ENCODE assay signal across 8 cellular contexts in the genomic region with DNA sequence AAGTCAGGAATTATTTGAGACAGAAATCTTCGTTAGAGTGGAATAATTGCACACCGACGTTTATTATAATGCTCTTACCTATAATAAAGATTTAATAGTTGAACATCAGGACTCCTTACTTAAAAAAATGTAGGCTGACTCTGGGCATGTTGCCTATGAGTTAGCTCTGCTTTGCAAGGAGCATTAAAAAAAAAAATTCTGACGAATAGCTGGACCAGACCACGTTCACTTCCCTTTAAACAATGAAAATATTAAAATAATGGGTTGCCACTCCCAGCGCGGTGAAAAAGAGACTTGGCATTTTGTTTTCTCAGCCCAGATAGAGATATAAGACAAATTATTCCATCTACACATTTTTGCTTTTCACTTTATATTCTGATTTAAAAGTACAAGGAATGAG. TPM values are rescaled to one million over a fixed set of nuclear protein-coding genes. Genes with fewer than 3 reads are reported as not detected.
A peak's percentile ranks its signal among the peaks of the same experiment; 100 is the strongest.
DNase-seq lines count a peak whose midpoint lies in the region; ATAC-seq and TF ChIP-seq lines count a peak whose summit lies in the region.

No MANE protein-coding gene starts in this region.

- H3K9ac ChIP-seq in smooth muscle cell (ENCODE audit: low read depth) = peak overlapping the region; percentile 43

- H3K27me3 Mint-ChIP-seq in activated CD4-positive, alpha-beta memory T cell treated with anti-CD3 and anti-CD28 coated beads, Interleukin-2, amount 10 ng/mL, durations not matched to agents 7 days and 5 days = no peaks in the 10 kb centered on the region

- intact Hi-C loops in left ventricle myocardium superior (cut with micrococcal nuclease) = loop anchor here (5.0 to 10.0 kb wide), 3 partner anchors 120 to 220 kb away; partner anchors contain the start of genes KLHL28, MIS18BP1 and TOGARAM1
- intact Hi-C loops in right cardiac atrium (cut with DNase I) = loop anchor here in 1 of 4 donors (10.0 kb wide), 3 partner anchors 120 to 220 kb away; partner anchors contain the start of genes KLHL28, MIS18BP1 and TOGARAM1

- H3K4me1 ChIP-seq in cardiac muscle cell (ENCODE audit: low read depth) = peaks cover 30% of the 10 kb centered on the region
- no peaks in the 10 kb centered on the region for H3K4me1 ChIP-seq in right cardiac atrium (ENCODE audit: control insufficient read depth, insufficient read depth, low read length)
- H3K4me1 ChIP-seq in smooth muscle cell (ENCODE audit: low read depth) = peaks cover 14% of the 10 kb centered on the region

- H3K4me3 ChIP-seq in cardiac muscle cell (peak overlapping the region; percentile 82), right cardiac atrium (ENCODE audit: low read length) (peak overlapping the region; percentile 94), smooth muscle cell (peak overlapping the region; percentile 96)

- DNase-seq in cardiac muscle cell (ENCODE audit: low read depth in 1 of 2, low spot score in 1 of 2) = peak; percentile 32 to 49
- no peak for DNase-seq in left ventricle myocardium superior
- no peak for DNase-seq in activated CD4-positive, alpha-beta memory T cell treated with anti-CD3 and anti-CD28 coated beads, Interleukin-2, amount 10 ng/mL, durations not matched to agents 7 days and 5 days
- no peak for DNase-seq in right cardiac atrium
- no peak for DNase-seq in smooth muscle cell (lab: John Stamatoyannopoulos, UW; ENCODE audit: unreplicated experiment)
- DNase-seq in NCI-H128 (lab: John Stamatoyannopoulos, UW; ENCODE audit: unreplicated experiment) = no peak
- DNase-seq in SHP77 (lab: John Stamatoyannopoulos, UW) = no peak

- H2AFZ ChIP-seq in smooth muscle cell (ENCODE audit: low read depth) = peak overlapping the region; percentile 97

- H3K36me3 Mint-ChIP-seq in activated CD4-positive, alpha-beta memory T cell treated with anti-CD3 and anti-CD28 coated beads, Interleukin-2, amount 10 ng/mL, durations not matched to agents 7 days and 5 days (ENCODE audit: low read depth) = peaks cover 2% of the 10 kb centered on the region

- POLR2A ChIA-PET in activated CD4-positive, alpha-beta memory T cell treated with anti-CD3 and anti-CD28 coated beads, Interleukin-2, amount 10 ng/mL, durations not matched to agents 7 days and 5 days (lab: Charles Lee) = interaction anchor here (0.6 to 5.2 kb wide), 13 partner anchors 19 to 238 kb away, joined by 3 to 77 read pairs (median 5); partner anchors contain the start of genes KLHL28, MIS18BP1, PRPF39 and TOGARAM1

- ATAC-seq in left ventricle myocardium superior (no peak), right cardiac atrium (no peak), GM21367 (IDR thresholded peaks at IDR 0.05; ENCODE audit: unreplicated experiment) (no peak)

- H4K20me1 ChIP-seq in smooth muscle cell (ENCODE audit: low read depth) = no peaks in the 10 kb centered on the region

- H3K9me3 Mint-ChIP-seq in activated CD4-positive, alpha-beta memory T cell treated with anti-CD3 and anti-CD28 coated beads, Interleukin-2, amount 10 ng/mL, durations not matched to agents 7 days and 5 days = no peaks in the 10 kb centered on the region

- TF ChIP-seq CTCF in cardiac muscle cell (IDR thresholded peaks at IDR 0.05; ENCODE audit: low read depth, low read length) = no peak
- TF ChIP-seq CTCF in smooth muscle cell (IDR thresholded peaks at IDR 0.05; ENCODE audit: borderline replicate concordance, insufficient read depth, poor library complexity, severe bottlenecking) = no peak

- peak overlapping the region; percentile 90 for H3K4me3 Mint-ChIP-seq in activated CD4-positive, alpha-beta memory T cell treated with anti-CD3 and anti-CD28 coated beads, Interleukin-2, amount 10 ng/mL, durations not matched to agents 7 days and 5 days

- CTCF ChIA-PET in activated CD4-positive, alpha-beta memory T cell treated with anti-CD3 and anti-CD28 coated beads, Interleukin-2, amount 10 ng/mL, durations not matched to agents 7 days and 5 days (lab: Charles Lee) = interaction anchor here (1.2 to 2.2 kb wide), 4 partner anchors 51 to 118 kb away, joined by 3 to 15 read pairs (median 4); partner anchors contain the start of genes MIS18BP1 and PRPF39

- H3K27ac Mint-ChIP-seq in activated CD4-positive, alpha-beta memory T cell treated with anti-CD3 and anti-CD28 coated beads, Interleukin-2, amount 10 ng/mL, durations not matched to agents 7 days and 5 days = peak overlapping the region; percentile 99

- peaks cover 45% of the 10 kb centered on the region for H3K4me1 Mint-ChIP-seq in activated CD4-positive, alpha-beta memory T cell treated with anti-CD3 and anti-CD28 coated beads, Interleukin-2, amount 10 ng/mL, durations not matched to agents 7 days and 5 days

- WGBS in right cardiac atrium = 1% methylated on average over 7 of the region's 7 CpGs
- WGBS in smooth muscle cell (ENCODE audit: low lambda C conversion rate) = 2% methylated on average over 7 of the region's 7 CpGs

- H3K79me2 ChIP-seq in smooth muscle cell (ENCODE audit: low read depth) = peaks cover 70% of the 10 kb centered on the region

- H3K36me3 ChIP-seq in cardiac muscle cell (no peaks in the 10 kb centered on the region), smooth muscle cell (ENCODE audit: low read depth) (no peaks in the 10 kb centered on the region)

- H3K27me3 ChIP-seq in cardiac muscle cell (no peaks in the 10 kb centered on the region), right cardiac atrium (ENCODE audit: control insufficient read depth, insufficient read depth) (no peaks in the 10 kb centered on the region), smooth muscle cell (ENCODE audit: low read depth) (no peaks in the 10 kb centered on the region)

- peak overlapping the region; percentile 93 for H3K4me2 ChIP-seq in smooth muscle cell

- peak overlapping the region; percentile 99 for H3K27ac ChIP-seq in cardiac muscle cell
- peak overlapping the region; percentile 69 for H3K27ac ChIP-seq in right cardiac atrium (ENCODE audit: low read length)
- peak overlapping the region; percentile 63 for H3K27ac ChIP-seq in smooth muscle cell (ENCODE audit: low read depth)

- no peaks in the 10 kb centered on the region for H3F3A ChIP-seq in smooth muscle cell (ENCODE audit: low read depth)

- no peaks in the 10 kb centered on the region for H3K9me3 ChIP-seq in cardiac muscle cell (ENCODE audit: low read depth)
- H3K9me3 ChIP-seq in right cardiac atrium (ENCODE audit: control insufficient read depth, low read length) = no peaks in the 10 kb centered on the region
- no peaks in the 10 kb centered on the region for H3K9me3 ChIP-seq in smooth muscle cell (replicated peaks; ENCODE audit: low read depth)

RNA-seq across cellular contexts. Expression of gene FANCM, which starts 0.5 kb away (rescaled TPM):
- 5.6 and 12.4 TPM in 2 replicates for total RNA-seq in cardiac muscle cell
- 5.6 and 9.6 TPM in 2 replicates for polyA plus RNA-seq in cardiac muscle cell
- 2.6 TPM for total RNA-seq in left ventricle myocardium superior
- total RNA-seq in activated CD4-positive, alpha-beta memory T cell treated with anti-CD3 and anti-CD28 coated beads, Interleukin-2, amount 10 ng/mL, durations not matched to agents 7 days and 5 days = 10 to 100 TPM; 12.7 to 13.3 TPM
- total RNA-seq in right cardiac atrium = 1 to 10 TPM; 2.9 to 4.1 (median 3.9) TPM
- polyA plus RNA-seq in right cardiac atrium = 1.9 TPM
- total RNA-seq in smooth muscle cell = 4.3 and 5.5 TPM in 2 replicates
- 1.1 and 1.7 TPM in 2 replicates for polyA plus RNA-seq in smooth muscle cell

RNA-seq across cellular contexts. Expression of gene FKBP3, which starts 0.9 kb away (rescaled TPM):
- total RNA-seq in cardiac muscle cell = 54.0 and 69.6 TPM in 2 replicates
- 225 and 298 TPM in 2 replicates for polyA plus RNA-seq in cardiac muscle cell
- 121 TPM for total RNA-seq in left ventricle myocardium superior
- 10 to 100 TPM; 54.9 to 57.7 TPM for total RNA-seq in activated CD4-positive, alpha-beta memory T cell treated with anti-CD3 and anti-CD28 coated beads, Interleukin-2, amount 10 ng/mL, durations not matched to agents 7 days and 5 days
- total RNA-seq in right cardiac atrium = 10 to 100 TPM; 81.4 to 91.9 (median 87.8) TPM
- polyA plus RNA-seq in right cardiac atrium = 189 TPM
- 43.9 and 77.7 TPM in 2 replicates for total RNA-seq in smooth muscle cell
- polyA plus RNA-seq in smooth muscle cell = 122 and 123 TPM in 2 replicates

RNA-seq across cellular contexts. Expression of gene PRPF39, which starts 51.3 kb away (rescaled TPM):
- total RNA-seq in cardiac muscle cell = 30.0 and 40.7 TPM in 2 replicates
- polyA plus RNA-seq in cardiac muscle cell = 30.4 and 34.9 TPM in 2 replicates
- 14.4 TPM for total RNA-seq in left ventricle myocardium superior
- total RNA-seq in activated CD4-positive, alpha-beta memory T cell treated with anti-CD3 and anti-CD28 coated beads, Interleukin-2, amount 10 ng/mL, durations not matched to agents 7 days and 5 days = 10 to 100 TPM; 35.6 to 42.7 TPM
- total RNA-seq in right cardiac atrium = 10 to 100 TPM; 13.4 to 20.7 (median 17.3) TPM
- polyA plus RNA-seq in right cardiac atrium = 10.5 TPM
- 28.0 and 35.5 TPM in 2 replicates for total RNA-seq in smooth muscle cell
- polyA plus RNA-seq in smooth muscle cell = 12.7 and 18.9 TPM in 2 replicates

Comparison
In these comparisons a context has a peak if more than half of its experiments do, and no peak if none do; other contexts are left out.
1. DNase-seq: peak in cardiac muscle cell (2 of 2); none in left ventricle myocardium superior (single experiment), activated CD4-positive, alpha-beta memory T cell treated with anti-CD3 and anti-CD28 coated beads, Interleukin-2, amount 10 ng/mL, durations not matched to agents 7 days and 5 days (single experiment), right cardiac atrium (0 of 3), smooth muscle cell (single experiment), NCI-H128 (single experiment) and SHP77 (0 of 2).
2. Peak in every context shown above with its lines, with median percentiles within 50 percentile points of each other: H3K27ac ChIP-seq and H3K4me3 ChIP-seq.